ENCODE assay signal across 31 cellular contexts in genomic region chr2:204974487-204974886, GRCh38.
"Had no signal": no experiment of that assay in that cellular context is flagged by ENCODE, and none has a peak within 500 bp of the region (broad histone marks: within the 10 kb centered on the region; RNA-seq: fewer than 3 reads in every experiment).

No MANE protein-coding gene starts in this region.

- ATAC-seq: naive thymus-derived CD8-positive, alpha-beta T cell; natural killer cell treated with Interleukin-12 subunit alpha and Interleukin-12 subunit beta and Interleukin-15 and Interleukin-18, amount 100 ng/mL, for 72 hours; psoas muscle; right cardiac atrium; sciatic nerve; stimulated activated memory B cell treated with anti-CD40 and anti-IgM and Interleukin-4, amounts not matched to agents 10 μg/mL and 1 μg/mL and 100 μg/mL, for 72 hours; stimulated activated naive CD8-positive, alpha-beta T cell treated with anti-CD3 and anti-CD28 coated beads, Interleukin-15, amount 100 ng/mL, for 72 hours; stimulated activated naive CD8-positive, alpha-beta T cell treated with anti-CD3 and anti-CD28 coated beads, Interleukin-15, Interleukin-2, amounts not matched to agents 100 U/mL and 50 U/mL, for 24 hours; upper lobe of right lung had no signal

- H3K27ac ChIP-seq: neutrophil, ovary, parathyroid adenoma, psoas muscle, skin epidermis, spleen, suprapubic skin, testis, tibial artery, transverse colon, upper lobe of right lung, uterus had no signal

- H3K9me3 ChIP-seq: neutrophil, ovary, psoas muscle, spleen, suprapubic skin, testis, tibial artery, transverse colon, upper lobe of right lung, uterus had no signal

- H3K27me3 Mint-ChIP-seq: naive thymus-derived CD8-positive, alpha-beta T cell; natural killer cell treated with Interleukin-12 subunit alpha and Interleukin-12 subunit beta and Interleukin-15 and Interleukin-18, amount 100 ng/mL, for 72 hours; progenitor cell of endocrine pancreas; stimulated activated memory B cell treated with anti-CD40 and anti-IgM and Interleukin-4, amounts not matched to agents 10 μg/mL and 1 μg/mL and 100 μg/mL, for 72 hours; stimulated activated naive CD8-positive, alpha-beta T cell treated with anti-CD3 and anti-CD28 coated beads, Interleukin-15, amount 100 ng/mL, for 72 hours; type B pancreatic cell had no signal

- H3K27me3 ChIP-seq: neutrophil, ovary, spleen, suprapubic skin, testis, tibial artery, transverse colon, upper lobe of right lung, uterus had no signal

- H3K4me1 Mint-ChIP-seq: stimulated activated memory B cell treated with anti-CD40 and anti-IgM and Interleukin-4, amounts not matched to agents 10 μg/mL and 1 μg/mL and 100 μg/mL, for 72 hours had no signal

- H3K36me3 Mint-ChIP-seq: naive thymus-derived CD8-positive, alpha-beta T cell; natural killer cell treated with Interleukin-12 subunit alpha and Interleukin-12 subunit beta and Interleukin-15 and Interleukin-18, amount 100 ng/mL, for 72 hours; stimulated activated memory B cell treated with anti-CD40 and anti-IgM and Interleukin-4, amounts not matched to agents 10 μg/mL and 1 μg/mL and 100 μg/mL, for 72 hours; type B pancreatic cell had no signal

- H3K27ac Mint-ChIP-seq: natural killer cell treated with Interleukin-12 subunit alpha and Interleukin-12 subunit beta and Interleukin-15 and Interleukin-18, amount 100 ng/mL, for 72 hours; stimulated activated memory B cell treated with anti-CD40 and anti-IgM and Interleukin-4, amounts not matched to agents 10 μg/mL and 1 μg/mL and 100 μg/mL, for 72 hours; stimulated activated naive CD8-positive, alpha-beta T cell treated with anti-CD3 and anti-CD28 coated beads, Interleukin-15, amount 100 ng/mL, for 72 hours; type B pancreatic cell had no signal

- H3K4me3 Mint-ChIP-seq: naive thymus-derived CD8-positive, alpha-beta T cell; natural killer cell treated with Interleukin-12 subunit alpha and Interleukin-12 subunit beta and Interleukin-15 and Interleukin-18, amount 100 ng/mL, for 72 hours; stimulated activated memory B cell treated with anti-CD40 and anti-IgM and Interleukin-4, amounts not matched to agents 10 μg/mL and 1 μg/mL and 100 μg/mL, for 72 hours; stimulated activated naive CD8-positive, alpha-beta T cell treated with anti-CD3 and anti-CD28 coated beads, Interleukin-15, amount 100 ng/mL, for 72 hours; type B pancreatic cell had no signal

- H3K4me3 ChIP-seq: ovary, psoas muscle, skin epidermis, smooth muscle cell, spleen, suprapubic skin, testis, tibial artery, transverse colon, upper lobe of right lung, uterus had no signal

- H3K36me3 ChIP-seq: neutrophil, ovary, spleen, suprapubic skin, tibial artery, transverse colon, upper lobe of right lung, uterus had no signal

- H3K4me1 ChIP-seq: parathyroid adenoma, psoas muscle, suprapubic skin, testis, uterus had no signal

- DNase-seq: naive thymus-derived CD8-positive, alpha-beta T cell; nephron progenitor cell; nucleus accumbens; ovary; psoas muscle; right cardiac atrium; spleen; stimulated activated CD4-positive, alpha-beta T cell treated with anti-CD3 and anti-CD28 coated beads, Interleukin-12 subunit alpha, Interleukin-12 subunit beta, amount 100 ng/mL, for 4 hours; stimulated activated CD4-positive, alpha-beta T cell treated with anti-CD3 and anti-CD28 coated beads, Interleukin-1b, Interleukin-23, amount 100 ng/mL, for 48 hours; stimulated activated CD4-positive, alpha-beta T cell treated with anti-CD3 and anti-CD28 coated beads, Interleukin-4, amount 100 ng/mL, for 1 hour; stimulated activated CD4-positive, alpha-beta T cell treated with anti-CD3 and anti-CD28 coated beads, Interleukin-4, amount 100 ng/mL, for 4 hours; stimulated activated CD8-positive, alpha-beta memory T cell treated with anti-CD3 and anti-CD28 coated beads, Interleukin-4, amount 100 ng/mL, for 48 hours; stimulated activated naive CD4-positive, alpha-beta T cell; stimulated activated naive CD8-positive, alpha-beta T cell treated with anti-CD3 and anti-CD28 coated beads, Interleukin-15, amount 100 ng/mL, for 72 hours; stimulated activated naive CD8-positive, alpha-beta T cell treated with anti-CD3 and anti-CD28 coated beads, Interleukin-15, Interleukin-2, amounts not matched to agents 100 U/mL and 50 U/mL, for 24 hours; substantia nigra; testis; tibial artery; transverse colon; upper lobe of right lung; uterus had no signal
